Comparison of ENCODE assay signal across 8 cellular contexts in the genomic region with DNA sequence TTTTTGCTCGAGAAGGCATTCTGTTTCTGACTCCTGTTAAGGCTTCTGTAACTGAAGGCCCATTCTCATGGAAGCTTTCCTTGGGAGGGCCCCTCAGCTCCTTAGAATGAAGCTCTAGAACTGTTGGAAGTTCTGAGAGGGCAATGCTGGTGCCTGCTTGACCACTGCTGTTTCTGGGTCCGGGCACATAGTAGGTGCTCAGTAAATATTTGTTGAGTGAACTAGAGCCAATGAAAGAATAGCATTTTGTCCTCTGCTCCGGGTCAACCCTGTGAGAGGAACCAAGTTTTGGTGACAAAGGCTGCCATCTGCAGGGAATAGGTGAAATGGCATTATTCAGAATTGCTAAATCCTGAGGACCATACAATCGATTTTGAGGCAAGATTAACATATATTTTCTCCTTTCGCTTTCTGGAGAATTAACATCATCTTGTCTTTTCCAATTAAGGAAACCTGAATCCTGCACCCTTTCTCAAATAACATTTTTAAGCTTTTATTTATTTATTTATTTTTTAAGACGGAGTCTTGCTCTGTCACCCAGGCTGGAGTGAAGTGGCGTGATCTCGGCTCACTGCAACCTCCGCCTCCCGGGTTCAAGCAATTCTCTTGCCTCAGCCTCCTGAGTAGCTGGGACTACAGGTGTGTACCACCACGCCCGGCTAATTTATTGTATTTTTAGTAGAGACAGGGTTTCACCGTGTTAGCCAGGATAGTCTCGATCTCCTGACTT. TPM values are rescaled to one million over a fixed set of nuclear protein-coding genes. Genes with fewer than 3 reads are reported as not detected.
A peak's percentile ranks its signal among the peaks of the same experiment; 100 is the strongest.
DNase-seq lines count a peak whose midpoint lies in the region; ATAC-seq and TF ChIP-seq lines count a peak whose summit lies in the region.
"Not testable (repeated sequence)": the region's sequence is repeated elsewhere in the genome, so short reads cannot be mapped to it uniquely, and the experiment has no call there.

No MANE protein-coding gene starts in this region.

- H3K36me3 Mint-ChIP-seq in nephron progenitor cell (ENCODE audit: low read depth), result not testable (repeated sequence)

- H3K4me1 Mint-ChIP-seq in nephron progenitor cell, result not testable (repeated sequence)

- H3K9me3 ChIP-seq in WERI-Rb-1 (ENCODE audit: severe bottlenecking); body of pancreas; upper lobe of left lung: not testable (repeated sequence)

- H3K27me3 Mint-ChIP-seq in nephron progenitor cell (ENCODE audit: low read depth, poor library complexity), result not testable (repeated sequence)

- H3K27ac ChIP-seq in WERI-Rb-1, body of pancreas, upper lobe of left lung: not testable (repeated sequence)

- not testable (repeated sequence) for H3K9me3 Mint-ChIP-seq in nephron progenitor cell

- TF ChIP-seq EP300 in upper lobe of left lung (IDR thresholded peaks at IDR 0.05), result not testable (repeated sequence)

- not testable (repeated sequence) for TF ChIP-seq POLR2A in body of pancreas (IDR thresholded peaks at IDR 0.05); upper lobe of left lung (IDR thresholded peaks at IDR 0.05)

- not testable (repeated sequence) for H3K27ac Mint-ChIP-seq in nephron progenitor cell

- H3K4me1 ChIP-seq in body of pancreas, upper lobe of left lung: not testable (repeated sequence)

- TF ChIP-seq CTCF in WERI-Rb-1 (IDR thresholded peaks at IDR 0.05; ENCODE audit: low read depth, low read length) (peak; percentile 64), body of pancreas (IDR thresholded peaks at IDR 0.05) (peak; percentile 53 to 88 (median 83)), nephron progenitor cell (IDR thresholded peaks at IDR 0.05) (peak; percentile 66), upper lobe of left lung (IDR thresholded peaks at IDR 0.05) (peak in 5 of 6 experiments; percentile 72 to 83 (median 80))

- not testable (repeated sequence) for H3K4me3 ChIP-seq in Jurkat, Clone E6-1 (ENCODE audit: low read length); WERI-Rb-1 (ENCODE audit: low read depth, low read length); body of pancreas; upper lobe of left lung

- ATAC-seq in body of pancreas, result peak; percentile 75
- ATAC-seq in Right ventricle myocardium superior (ENCODE audit: poor library complexity), result peak; percentile 84
- peak; percentile 62 to 80 for ATAC-seq in upper lobe of left lung (ENCODE audit: low FRiP score in 2 of 2)

- WGBS in body of pancreas, 2 donors, result 43% methylated on average over 13 to 14 of the region's 14 CpGs
- 57 to 60% methylated on average over 14 of the region's 14 CpGs for WGBS in upper lobe of left lung, 2 donors

- peak; percentile 58 for DNase-seq in EL
- DNase-seq in Jurkat, Clone E6-1 (ENCODE audit: low read depth, low spot score), result peak; percentile 48
- DNase-seq in NCI-H69 (lab: John Stamatoyannopoulos, UW), result peak; percentile 77
- DNase-seq in WERI-Rb-1, result peak; percentile 42
- peak; percentile 39 to 62 (median 46) for DNase-seq in body of pancreas
- DNase-seq in Right ventricle myocardium superior, result not testable (repeated sequence)
- DNase-seq in nephron progenitor cell, result peak; percentile 19
- DNase-seq in upper lobe of left lung, result peak in 1 of 2 donors; percentile 55

- not testable (repeated sequence) for H3K36me3 ChIP-seq in WERI-Rb-1; body of pancreas (replicated peaks in 1 of 2; ENCODE audit: insufficient read depth in 1 of 2, low read depth in 2 of 2); upper lobe of left lung

- H3K27me3 ChIP-seq in WERI-Rb-1 (ENCODE audit: insufficient read depth, low read depth, severe bottlenecking); body of pancreas; upper lobe of left lung: not testable (repeated sequence)

- not testable (repeated sequence) for H3K4me3 Mint-ChIP-seq in nephron progenitor cell

- intact Hi-C loops in body of pancreas (cut with DNase I), result not testable (repeated sequence)
- intact Hi-C loops in Right ventricle myocardium superior (cut with DNase I), result loop anchor here (5.0 to 10.0 kb wide), 2 partner anchors 90 to 223 kb away; no protein-coding TSS in a partner anchor

RNA-seq across cellular contexts. Expression of a gene that starts 11.7 kb away (rescaled TPM):
- 11.7 TPM for polyA plus RNA-seq in Jurkat, Clone E6-1 (2012; ENCODE audit: insufficient read depth, insufficient read length)
- total RNA-seq in body of pancreas (10 to 100 TPM; 54.7 to 95.6 TPM), Right ventricle myocardium superior (21.1 TPM), upper lobe of left lung (10 to 100 TPM; 21.6 to 50.8 (median 42.6) TPM)

RNA-seq across cellular contexts. Expression of a gene that starts 19.1 kb away (rescaled TPM):
- 18.7 TPM for polyA plus RNA-seq in Jurkat, Clone E6-1 (2012; ENCODE audit: insufficient read depth, insufficient read length)
- total RNA-seq in body of pancreas (10 to 100 TPM; 10.1 to 10.5 TPM), Right ventricle myocardium superior (98.3 TPM), upper lobe of left lung (10 to 100 TPM; 22.0 to 40.8 (median 25.2) TPM)
